Comparison of ENCODE assay signal across 11 cellular contexts in genomic region chr10:35387768-35388167, GRCh38. TPM values are rescaled to one million over a fixed set of nuclear protein-coding genes. Genes with fewer than 3 reads are reported as not detected.
DNase-seq lines count a peak whose midpoint lies in the region; ATAC-seq and TF ChIP-seq lines count a peak whose summit lies in the region.
"Had no signal": no experiment of that assay in that cellular context is flagged by ENCODE, and none has a peak within 500 bp of the region (broad histone marks: within the 10 kb centered on the region; RNA-seq: fewer than 3 reads in every experiment).

No MANE protein-coding gene starts in this region.

- H3K36me3 ChIP-seq in CD4-positive, alpha-beta memory T cell (ENCODE audit: insufficient read depth, low read length), result no peaks in the 10 kb centered on the region
- H3K36me3 ChIP-seq: adrenal gland had no signal

- H3K23ac ChIP-seq in H9 (ENCODE audit: insufficient read length, low read depth, low read length), result no peak overlapping the region

- peaks cover 11% of the 10 kb centered on the region for H3K4me1 ChIP-seq in CD4-positive, alpha-beta memory T cell (ENCODE audit: insufficient read depth, low read length)
- H3K4me1 ChIP-seq in H9 (ENCODE audit: insufficient read depth, low read length), result no peaks in the 10 kb centered on the region; the same call in 1 of the 2 replicates

- no peaks in the 10 kb centered on the region for H3K23me2 ChIP-seq in H9 (ENCODE audit: insufficient read length, low read depth, low read length, poor library complexity, severe bottlenecking)

- H3K4me1 Mint-ChIP-seq in CD4-positive, alpha-beta memory T cell, result peaks cover 39 to 64% (median 51%) of the 10 kb centered on the region in 4 donors
- peaks cover 38 to 39% of the 10 kb centered on the region in 2 experiments for H3K4me1 Mint-ChIP-seq in H9

- H3K27me3 Mint-ChIP-seq in CD4-positive, alpha-beta memory T cell, result no peaks in the 10 kb centered on the region
- H3K27me3 Mint-ChIP-seq in H9 (ENCODE audit: low read depth), result peaks cover 1% of the 10 kb centered on the region; the same call in 1 of the 2 replicates

- POLR2A ChIA-PET in CD4-positive, alpha-beta memory T cell (lab: Charles Lee; ENCODE audit: partially characterized antibody), result no interaction called here
- POLR2A ChIA-PET in HEK293T (lab: Yijun Ruan, JAX), result no interaction called here

- no peak overlapping the region for H2AK5ac ChIP-seq in H9 (ENCODE audit: insufficient read length, low read length)

- H3K36me3 Mint-ChIP-seq in CD4-positive, alpha-beta memory T cell, result peaks cover 15 to 46% of the 10 kb centered on the region in 2 donors
- H3K36me3 Mint-ChIP-seq in H9 (ENCODE audit: insufficient read depth in 1 of 3, low read depth in 3 of 3), result peaks cover 24 to 34% (median 26%) of the 10 kb centered on the region in 3 experiments

- no peak overlapping the region for H4K5ac ChIP-seq in H9 (ENCODE audit: insufficient read length, low read depth, low read length)

- DNase-seq in GM03348 (ENCODE audit: low spot score), result peak; percentile 30
- DNase-seq in fibroblast of pulmonary artery (ENCODE audit: low read depth), result peak; percentile 88
- no peak for DNase-seq in CD4-positive, alpha-beta memory T cell
- no peak for DNase-seq in HK-2 (ENCODE audit: unreplicated experiment)
- no peak for DNase-seq in HEK293T (ENCODE audit: extremely low spot score)
- DNase-seq in H9, result no peak
- DNase-seq: adrenal gland; left ventricle myocardium superior; stimulated activated CD4-positive, alpha-beta T cell treated with anti-CD3 and anti-CD28 coated beads, Interleukin-1b, Interleukin-23, amount 100 ng/mL, for 48 hours had no signal

- no peak overlapping the region for H2AFZ ChIP-seq in H9 (ENCODE audit: low read length)

- H2BK12ac ChIP-seq in H9 (ENCODE audit: insufficient read length, low read depth, low read length), result no peak overlapping the region

- H3K79me1 ChIP-seq in H9 (ENCODE audit: insufficient read depth, low read depth, low read length, poor library complexity, severe bottlenecking), result peaks cover 3% of the 10 kb centered on the region

- no peak overlapping the region for H3K18ac ChIP-seq in H9 (ENCODE audit: insufficient read length, low read depth, low read length)

- no peak overlapping the region for H2BK15ac ChIP-seq in H9 (ENCODE audit: low read depth, low read length)

- no peak overlapping the region for H3K9ac ChIP-seq in H9 (ENCODE audit: extremely low read depth, insufficient read length, low read length)

- no peak overlapping the region for H3K14ac ChIP-seq in H9 (ENCODE audit: insufficient read depth, low read length)

- no peaks in the 10 kb centered on the region for H4K20me1 ChIP-seq in H9 (ENCODE audit: control insufficient read depth, insufficient read depth, insufficient read length)

- no peaks in the 10 kb centered on the region for H3K27me3 ChIP-seq in CD4-positive, alpha-beta memory T cell (ENCODE audit: insufficient read depth, low read length)
- no peaks in the 10 kb centered on the region for H3K27me3 ChIP-seq in H9 (ENCODE audit: insufficient read depth, low read length)
- H3K27me3 ChIP-seq: adrenal gland had no signal

- no peak overlapping the region for H3K56ac ChIP-seq in H9 (ENCODE audit: insufficient read length, low read depth, low read length)

- no peak overlapping the region for H3K27ac Mint-ChIP-seq in CD4-positive, alpha-beta memory T cell
- H3K27ac Mint-ChIP-seq in H9, result no peak overlapping the region

- CTCF ChIA-PET in CD4-positive, alpha-beta memory T cell (lab: Charles Lee; ENCODE audit: partially characterized antibody), result no interaction called here
- CTCF ChIA-PET in HEK293T (lab: Yijun Ruan, JAX), result no interaction called here

- WGBS in H9 (ENCODE audit: extremely low coverage, insufficient read length, low lambda C conversion rate), result no CpG with 5 or more reads among the region's 2 CpGs

- peak; percentile 84 for ATAC-seq in GM21619 (IDR thresholded peaks at IDR 0.05; ENCODE audit: unreplicated experiment)
- peak; percentile 60 for ATAC-seq in HG03558 (IDR thresholded peaks at IDR 0.05; ENCODE audit: extremely low read depth, unreplicated experiment)
- ATAC-seq: left ventricle myocardium superior had no signal

- no peak for TF ChIP-seq CTCF in fibroblast of pulmonary artery (IDR thresholded peaks at IDR 0.05; ENCODE audit: low read length, missing control alignments)
- no peak for TF ChIP-seq CTCF in H9 (conservative IDR thresholded peaks at IDR 0.05)

- H3K79me2 ChIP-seq in H9 (ENCODE audit: insufficient read depth, low read length), result peaks cover 9% of the 10 kb centered on the region; the same call in 1 of the 2 replicates

- H4K91ac ChIP-seq in H9 (ENCODE audit: insufficient read length, low read depth, low read length), result no peak overlapping the region

- H2BK120ac ChIP-seq in H9 (ENCODE audit: low read depth, low read length, poor library complexity, severe bottlenecking), result no peak overlapping the region

- H3T11ph ChIP-seq in H9 (ENCODE audit: low read length), result no peak overlapping the region

- no peak overlapping the region for H2BK20ac ChIP-seq in H9 (ENCODE audit: low read depth, low read length, poor library complexity, severe bottlenecking)

- H3K4me2 ChIP-seq in H9 (ENCODE audit: insufficient read depth, insufficient read length, low read length), result no peak overlapping the region

- no peak overlapping the region for H3K4me3 Mint-ChIP-seq in CD4-positive, alpha-beta memory T cell
- H3K4me3 Mint-ChIP-seq in H9, result no peak overlapping the region

- peaks cover 2 to 46% (median 27%) of the 10 kb centered on the region in 8 donors for H3K9me3 Mint-ChIP-seq in CD4-positive, alpha-beta memory T cell
- peaks cover 14 to 32% of the 10 kb centered on the region in 2 experiments for H3K9me3 Mint-ChIP-seq in H9

- peaks cover 4 to 5% of the 10 kb centered on the region in 2 donors for H3K9me3 ChIP-seq in CD4-positive, alpha-beta memory T cell (ENCODE audit: control insufficient read depth in 1 of 2, low read length in 2 of 2)
- peaks cover 8% of the 10 kb centered on the region for H3K9me3 ChIP-seq in H9 (ENCODE audit: control insufficient read depth, low read depth, low read length)
- H3K9me3 ChIP-seq: adrenal gland had no signal

- no peak overlapping the region for H2BK5ac ChIP-seq in H9 (ENCODE audit: insufficient read length, low read length)

- H3K4me3 ChIP-seq in fibroblast of pulmonary artery (replicated peaks; ENCODE audit: low read depth, low read length), result no peak overlapping the region
- H3K4me3 ChIP-seq in CD4-positive, alpha-beta memory T cell (ENCODE audit: low read length in 2 of 2), result no peak overlapping the region
- H3K4me3 ChIP-seq: adrenal gland had no signal

- intact Hi-C loops in CD4-positive, alpha-beta memory T cell (cut with micrococcal nuclease), result no loop called here

- no peak overlapping the region for H3K4ac ChIP-seq in H9 (ENCODE audit: low read depth, low read length)

- no peak overlapping the region for H3K27ac ChIP-seq in CD4-positive, alpha-beta memory T cell (ENCODE audit: low read depth, low read length)
- H3K27ac ChIP-seq in H9 (ENCODE audit: insufficient read length, low read depth, low read length), result no peak overlapping the region
- H3K27ac ChIP-seq: adrenal gland had no signal

- no peak overlapping the region for H4K8ac ChIP-seq in H9 (replicated peaks; ENCODE audit: insufficient read length, low read depth, low read length)

TF ChIP-seq in HEK293T, 16 proteins besides CTCF, POLR2A, EP300 and RAD21:
- TF ChIP-seq PKNOX1 (IDR thresholded peaks at IDR 0.05) (no peak), L3MBTL2 (conservative IDR thresholded peaks at IDR 0.05) (no peak), HDGF (IDR thresholded peaks at IDR 0.05; ENCODE audit: borderline replicate concordance) (no peak), ARNT (IDR thresholded peaks at IDR 0.05) (no peak), FOXA1 (IDR thresholded peaks at IDR 0.05) (no peak), CTBP1 (IDR thresholded peaks at IDR 0.05; ENCODE audit: borderline replicate concordance) (no peak), TARDBP (IDR thresholded peaks at IDR 0.05) (no peak), FOXK2 (IDR thresholded peaks at IDR 0.05) (no peak), ELF4 (IDR thresholded peaks at IDR 0.05) (no peak), ZNF384 (IDR thresholded peaks at IDR 0.05) (no peak), SP1 (IDR thresholded peaks at IDR 0.05) (no peak), LEF1 (IDR thresholded peaks at IDR 0.05; ENCODE audit: borderline replicate concordance) (no peak), SUZ12 (IDR thresholded peaks at IDR 0.05) (no peak), BHLHE40 (IDR thresholded peaks at IDR 0.05; ENCODE audit: borderline replicate concordance) (no peak), NFRKB (IDR thresholded peaks at IDR 0.05) (no peak), FOXM1 (IDR thresholded peaks at IDR 0.05; ENCODE audit: borderline replicate concordance) (no peak)

RNA-seq across cellular contexts. Expression of gene CCNY, which starts 51.5 kb away (rescaled TPM):
- total RNA-seq in CD4-positive, alpha-beta memory T cell, result 10 to 100 TPM; 65.9 to 66.7 TPM
- polyA plus RNA-seq in CD4-positive, alpha-beta memory T cell, result 10 to 100 TPM in 1 of 2 donors, 1 to 10 TPM in 1; 5.6 to 17.1 TPM
- 62.1 and 69.2 TPM in 2 replicates for total RNA-seq in H9 (2021)

Comparison
In these comparisons a context has a peak if more than half of its experiments do, and no peak if none do; other contexts are left out.
1. DNase-seq: peak in GM03348 (single experiment) and fibroblast of pulmonary artery (single experiment); none in CD4-positive, alpha-beta memory T cell (0 of 5), HK-2 (single experiment), HEK293T (single experiment) and H9 (single experiment).